Comparison of ENCODE assay signal across 1 cellular context in genomic region chr2:238449909-238450417, GRCh38.
TF ChIP-seq lines count a peak whose summit lies in the region.

No MANE protein-coding gene starts in this region.

TF ChIP-seq in HepG2, 621 proteins besides CTCF, POLR2A, EP300 and RAD21 (continued from another document and continues in another):
- TF ChIP-seq NONO (IDR thresholded peaks at IDR 0.05) (no peak), NONO (CRISPR knock-in tag; conservative IDR thresholded peaks at IDR 0.05) (peak; percentile 100), ELF1 (CRISPR knock-in tag; IDR thresholded peaks at IDR 0.05) (peak; percentile 82), BRF2 (CRISPR knock-in tag; IDR thresholded peaks at IDR 0.05) (peak; percentile 43; the same call in 1 of the 2 replicates), TCF12 (IDR thresholded peaks at IDR 0.05) (no peak), TCF12 (CRISPR knock-in tag; IDR thresholded peaks at IDR 0.05) (no peak; the same call in 1 of the 2 replicates), ZBTB44 (CRISPR knock-in tag; IDR thresholded peaks at IDR 0.05) (peak; percentile 74; the same call in 1 of the 2 replicates), ZNF550 (CRISPR knock-in tag; IDR thresholded peaks at IDR 0.05; ENCODE audit: borderline replicate concordance) (no peak), KDM5B (CRISPR knock-in tag; IDR thresholded peaks at IDR 0.05; ENCODE audit: borderline replicate concordance) (peak; percentile 59; the same call in 1 of the 2 replicates), ZMYM2 (CRISPR knock-in tag; IDR thresholded peaks at IDR 0.05) (peak; percentile 93), ZNF512B (CRISPR knock-in tag; IDR thresholded peaks at IDR 0.05; ENCODE audit: borderline replicate concordance) (peak; percentile 89; the same call in 1 of the 2 replicates), KLF11 (CRISPR knock-in tag; IDR thresholded peaks at IDR 0.05) (peak; percentile 25; the same call in 1 of the 2 replicates), TFDP2 (CRISPR knock-in tag; IDR thresholded peaks at IDR 0.05) (peak; percentile 84), SP1 (IDR thresholded peaks at IDR 0.05) (no peak), SP1 (CRISPR knock-in tag; IDR thresholded peaks at IDR 0.05) (peak; percentile 61; the same call in 1 of the 2 replicates), JARID2 (CRISPR knock-in tag; IDR thresholded peaks at IDR 0.05; ENCODE audit: insufficient replicate concordance) (peak; percentile 87), SAFB2 (CRISPR knock-in tag; IDR thresholded peaks at IDR 0.05; ENCODE audit: borderline replicate concordance, low read depth) (peak; percentile 56; the same call in 1 of the 2 replicates), HNRNPUL1 (IDR thresholded peaks at IDR 0.05; ENCODE audit: low read depth, low read length) (no peak), ZNF329 (CRISPR knock-in tag; IDR thresholded peaks at IDR 0.05; ENCODE audit: low read depth) (peak; percentile 47; the same call in 1 of the 2 replicates), CENPT (CRISPR knock-in tag; IDR thresholded peaks at IDR 0.05; ENCODE audit: low read depth) (no peak), ZBTB33 (CRISPR knock-in tag; IDR thresholded peaks at IDR 0.05) (peak; percentile 92), ZNF510 (CRISPR knock-in tag; IDR thresholded peaks at IDR 0.05; ENCODE audit: low read depth) (0 out of 2 replicates have a peak, but pooled peaks have one; percentile 81), KDM4B (CRISPR knock-in tag; IDR thresholded peaks at IDR 0.05) (peak; percentile 93), ZBTB1 (CRISPR knock-in tag; IDR thresholded peaks at IDR 0.05; ENCODE audit: borderline replicate concordance) (no peak), ZNF577 (CRISPR knock-in tag; IDR thresholded peaks at IDR 0.05; ENCODE audit: borderline replicate concordance, low read depth) (no peak), ZNF318 (CRISPR knock-in tag; IDR thresholded peaks at IDR 0.05) (peak; percentile 91), ETS1 (CRISPR knock-in tag; IDR thresholded peaks at IDR 0.05) (no peak), ZC3H4 (CRISPR knock-in tag; IDR thresholded peaks at IDR 0.05; ENCODE audit: borderline replicate concordance) (no peak), CBFB (CRISPR knock-in tag; IDR thresholded peaks at IDR 0.05) (peak; percentile 93), ZMAT5 (CRISPR knock-in tag; IDR thresholded peaks at IDR 0.05; ENCODE audit: borderline replicate concordance, low read depth) (no peak), ZNF451 (CRISPR knock-in tag; IDR thresholded peaks at IDR 0.05) (peak; percentile 96), HMG20A (CRISPR knock-in tag; IDR thresholded peaks at IDR 0.05; ENCODE audit: borderline replicate concordance) (peak; percentile 95), ZFP41 (CRISPR knock-in tag; IDR thresholded peaks at IDR 0.05; ENCODE audit: borderline replicate concordance) (no peak), SNAPC5 (CRISPR knock-in tag; IDR thresholded peaks at IDR 0.05; ENCODE audit: borderline replicate concordance) (peak; percentile 27; the same call in 1 of the 2 replicates), TBL1XR1 (IDR thresholded peaks at IDR 0.05; ENCODE audit: borderline replicate concordance, low read length, partially characterized antibody) (peak; percentile 91), ZNF547 (CRISPR knock-in tag; IDR thresholded peaks at IDR 0.05) (peak; percentile 35; the same call in 1 of the 2 replicates), NCOA2 (CRISPR knock-in tag; IDR thresholded peaks at IDR 0.05) (peak; percentile 92), MTA1 (CRISPR knock-in tag; IDR thresholded peaks at IDR 0.05; ENCODE audit: borderline replicate concordance) (peak; percentile 99; the same call in 1 of the 2 replicates), RBFOX2 (IDR thresholded peaks at IDR 0.05; ENCODE audit: low read depth, low read length) (no peak), ZNF629 (CRISPR knock-in tag; conservative IDR thresholded peaks at IDR 0.05) (peak; percentile 78), SP2 (CRISPR knock-in tag; IDR thresholded peaks at IDR 0.05) (no peak), ZKSCAN5 (CRISPR knock-in tag; IDR thresholded peaks at IDR 0.05) (no peak; the same call in 1 of the 2 replicates), KLF13 (CRISPR knock-in tag; IDR thresholded peaks at IDR 0.05) (no peak), RORA (CRISPR knock-in tag; IDR thresholded peaks at IDR 0.05) (no peak), PITX1 (CRISPR knock-in tag; IDR thresholded peaks at IDR 0.05) (peak; percentile 93), SIX1 (CRISPR knock-in tag; IDR thresholded peaks at IDR 0.05; ENCODE audit: borderline replicate concordance) (peak; percentile 69; the same call in 1 of the 2 replicates), ZFP37 (CRISPR knock-in tag; IDR thresholded peaks at IDR 0.05; ENCODE audit: borderline replicate concordance) (peak; percentile 96), ZNF619 (CRISPR knock-in tag; IDR thresholded peaks at IDR 0.05) (no peak; the same call in 1 of the 2 replicates), ZNF205 (CRISPR knock-in tag; IDR thresholded peaks at IDR 0.05) (peak; percentile 100)
